ENCODE assay signal across 34 cellular contexts in genomic region chr3:86968224-86968932, GRCh38. TPM values are rescaled to one million over a fixed set of nuclear protein-coding genes. Genes with fewer than 3 reads are reported as not detected.
DNase-seq lines count a peak whose midpoint lies in the region; ATAC-seq, FAIRE-seq and TF ChIP-seq lines count a peak whose summit lies in the region.
"Had no signal": no experiment of that assay in that cellular context is flagged by ENCODE, and none has a peak within 500 bp of the region (broad histone marks: within the 10 kb centered on the region; RNA-seq: fewer than 3 reads in every experiment).

No MANE protein-coding gene starts in this region.

- peaks cover 87% of the 10 kb centered on the region for H3K4me1 Mint-ChIP-seq in osteocyte (ENCODE audit: unreplicated experiment)
- H3K4me1 Mint-ChIP-seq: activated T-helper 17 cell treated with anti-CD3 and anti-CD28 coated beads, Interleukin-2, amount 50 U/mL, for 72 hours; CD8-positive, alpha-beta memory T cell had no signal

- H3K27ac ChIP-seq in HepG2 (ENCODE audit: extremely low read length, insufficient read depth, low read length) (no peak overlapping the region), right lobe of liver (no peak overlapping the region), thyroid gland (no peak overlapping the region)
- H3K27ac ChIP-seq: A549, KMS-11, left ventricle myocardium inferior, neutrophil, prostate gland, SJCRH30, transverse colon, WERI-Rb-1 had no signal

- H3K4me3 ChIP-seq in HepG2 (replicated peaks in 1 of 3; ENCODE audit: insufficient read depth in 1 of 3, low read depth in 2 of 3, low read length in 3 of 3): no peak overlapping the region
- no peak overlapping the region for H3K4me3 ChIP-seq in right lobe of liver
- H3K4me3 ChIP-seq in epithelial cell of esophagus (ENCODE audit: low read length): no peak overlapping the region
- no peak overlapping the region for H3K4me3 ChIP-seq in thyroid gland (replicated peaks in 1 of 3)
- H3K4me3 ChIP-seq: A549, left ventricle myocardium inferior, prostate gland, SJCRH30, transverse colon had no signal

- WGBS in HepG2 (ENCODE audit: low lambda C conversion rate): 51% methylated on average over 7 of the region's 7 CpGs
- WGBS in right lobe of liver (ENCODE audit: insufficient coverage, low coverage, low lambda C conversion rate, missing lambda C conversion rate): 80% methylated on average over 7 of the region's 7 CpGs
- 95 to 97% methylated on average over 7 of the region's 7 CpGs for WGBS in thyroid gland, 2 donors

- POLR2A ChIA-PET in HepG2 (lab: Yijun Ruan, JAX): no interaction called here

- H3K27me3 Mint-ChIP-seq in osteocyte (ENCODE audit: unreplicated experiment): no peaks in the 10 kb centered on the region
- H3K27me3 Mint-ChIP-seq: CD8-positive, alpha-beta memory T cell had no signal

- CTCF ChIA-PET in HepG2 (lab: Yijun Ruan, JAX; ENCODE audit: low intra/inter-chr PET ratio, low total read pairs): interaction anchor here (1.9 to 2.0 kb wide), 2 partner anchors 114 to 199 kb away, joined by 10 to 11 read pairs; no protein-coding TSS in a partner anchor

- peaks cover 87% of the 10 kb centered on the region for H3K36me3 Mint-ChIP-seq in osteocyte (ENCODE audit: unreplicated experiment)
- H3K36me3 Mint-ChIP-seq: CD8-positive, alpha-beta memory T cell had no signal

- H3K36me3 ChIP-seq in HepG2 (replicated peaks in 1 of 2; ENCODE audit: control insufficient read depth in 1 of 2, insufficient read depth in 2 of 2, low read length in 2 of 2) (no peaks in the 10 kb centered on the region), right lobe of liver (no peaks in the 10 kb centered on the region), thyroid gland (no peaks in the 10 kb centered on the region)
- H3K36me3 ChIP-seq: neutrophil, prostate gland, transverse colon, WERI-Rb-1 had no signal

- H3K4me3 Mint-ChIP-seq in osteocyte (ENCODE audit: unreplicated experiment): peak overlapping the region; percentile 4
- H3K4me3 Mint-ChIP-seq: activated T-helper 17 cell treated with anti-CD3 and anti-CD28 coated beads, Interleukin-2, amount 50 U/mL, for 72 hours; CD8-positive, alpha-beta memory T cell had no signal

- H3K79me2 ChIP-seq in HepG2 (ENCODE audit: insufficient read depth, low read length): no peaks in the 10 kb centered on the region

- in situ Hi-C loops in HepG2 (cut with HindIII; ENCODE audit: extremely low pct_ligation_motif_present, low pct_unique_long_range_greater_than_20kb): loop anchor here (10.0 kb wide), 1 partner anchor 196 kb away; no protein-coding TSS in a partner anchor

- H3K9me3 ChIP-seq in HepG2 (ENCODE audit: low read length): no peaks in the 10 kb centered on the region
- H3K9me3 ChIP-seq in right lobe of liver: no peaks in the 10 kb centered on the region
- H3K9me3 ChIP-seq in thyroid gland: no peaks in the 10 kb centered on the region
- H3K9me3 ChIP-seq: A549, left ventricle myocardium inferior, neutrophil, prostate gland, SJCRH30, transverse colon had no signal

- no peak for ATAC-seq in HepG2
- ATAC-seq in right lobe of liver: no peak
- ATAC-seq: A549; activated T-helper 17 cell treated with anti-CD3 and anti-CD28 coated beads, Interleukin-2, amount 50 U/mL, for 72 hours had no signal

- DNase-seq in HepG2 (ENCODE audit: low spot score) (no peak), right lobe of liver (no peak), epithelial cell of esophagus (ENCODE audit: low read depth) (peak; percentile 49), osteocyte (ENCODE audit: extremely low spot score, unreplicated experiment) (no peak), A172 (ENCODE audit: low spot score) (no peak), NCI-H187 (lab: John Stamatoyannopoulos, UW) (no peak), thyroid gland (no peak), NCI-H524 (lab: John Stamatoyannopoulos, UW) (no peak)
- DNase-seq: activated CD4-positive, alpha-beta T cell treated with anti-CD3 and anti-CD28 coated beads for 48 hours; activated naive CD4-positive, alpha-beta T cell treated with anti-CD3 and anti-CD28 coated beads, Interleukin-2, amount 50 U/mL, for 16 hours; CD8-positive, alpha-beta memory T cell; effector CD8-positive, alpha-beta T cell; left ventricle myocardium inferior; MM.1S; NCI-H1436; NCI-H2081 treated with DMSO at 0.1 percent for 48 hours; NCI-H226; NCI-H69; SJCRH30; stimulated activated CD4-positive, alpha-beta T cell treated with anti-CD3 and anti-CD28 coated beads, Interleukin-4, amount 100 ng/mL, for 24 hours; T-helper 9 cell; transverse colon; WERI-Rb-1 had no signal

- no peak overlapping the region for H3K4me2 ChIP-seq in HepG2 (ENCODE audit: low read depth, low read length)
- H3K4me2 ChIP-seq: A549, KMS-11 had no signal

- intact Hi-C loops in HepG2 (cut with micrococcal nuclease; ENCODE audit: unreplicated experiment) (loop anchor here (5.0 kb wide), 1 partner anchor 196 kb away; no protein-coding TSS in a partner anchor), right lobe of liver (cut with DNase I) (no loop called here), thyroid gland (cut with DNase I) (no loop called here)

- no peaks in the 10 kb centered on the region for H3K27me3 ChIP-seq in HepG2 (ENCODE audit: control insufficient read depth in 1 of 2, insufficient read depth in 2 of 2, low read length in 2 of 2)
- no peaks in the 10 kb centered on the region for H3K27me3 ChIP-seq in right lobe of liver
- no peaks in the 10 kb centered on the region for H3K27me3 ChIP-seq in thyroid gland
- H3K27me3 ChIP-seq: SJCRH30, transverse colon had no signal

- H3K9ac ChIP-seq in HepG2 (ENCODE audit: insufficient read depth, low read depth, low read length): no peak overlapping the region
- H3K9ac ChIP-seq: KMS-11 had no signal

- TF ChIP-seq CTCF in HepG2 (CRISPR knock-in tag; IDR thresholded peaks at IDR 0.05) (no peak), right lobe of liver (IDR thresholded peaks at IDR 0.05) (no peak), epithelial cell of esophagus (IDR thresholded peaks at IDR 0.05; ENCODE audit: insufficient read depth, low read depth, low read length, missing control alignments) (no peak), osteocyte (IDR thresholded peaks at IDR 0.05) (no peak), thyroid gland (IDR thresholded peaks at IDR 0.05) (no peak)

- H3K27ac Mint-ChIP-seq in osteocyte (ENCODE audit: unreplicated experiment): peak overlapping the region; percentile 84
- H3K27ac Mint-ChIP-seq: activated T-helper 17 cell treated with anti-CD3 and anti-CD28 coated beads, Interleukin-2, amount 50 U/mL, for 72 hours; CD8-positive, alpha-beta memory T cell had no signal

- no peak for TF ChIP-seq EP300 in HepG2 (IDR thresholded peaks at IDR 0.05; ENCODE audit: low read depth in 2 of 2, low read length in 2 of 2)
- TF ChIP-seq EP300 in HepG2 (CRISPR knock-in tag; IDR thresholded peaks at IDR 0.05; ENCODE audit: borderline replicate concordance): no peak

- no peak for TF ChIP-seq RAD21 in HepG2 (CRISPR knock-in tag; IDR thresholded peaks at IDR 0.05)

- no peak for TF ChIP-seq POLR2A in HepG2 (IDR thresholded peaks at IDR 0.05; ENCODE audit: insufficient read depth in 1 of 2, low read depth in 2 of 2, low read length in 2 of 2)
- TF ChIP-seq POLR2A in right lobe of liver (IDR thresholded peaks at IDR 0.05): no peak
- no peak for TF ChIP-seq POLR2A in thyroid gland (IDR thresholded peaks at IDR 0.05)

- no TSS peak for BruUV-seq in HepG2 (replicated peaks; lab: Mats Ljungman, UMichigan)

- H3K9me3 Mint-ChIP-seq in osteocyte (ENCODE audit: unreplicated experiment): peaks cover 4% of the 10 kb centered on the region

- H4K20me1 ChIP-seq in HepG2 (ENCODE audit: insufficient read depth, low read length): no peaks in the 10 kb centered on the region

- FAIRE-seq in HepG2 (lab: Jason Lieb, UNC): no peak
- FAIRE-seq: A549, bronchial epithelial cell, colon, GM12891, H54, islet of Langerhans, RCC 7860 had no signal

- H2AFZ ChIP-seq in HepG2 (ENCODE audit: low read length): no peak overlapping the region

- no peaks in the 10 kb centered on the region for H3K4me1 ChIP-seq in HepG2 (ENCODE audit: insufficient read depth, low read length)
- no peaks in the 10 kb centered on the region for H3K4me1 ChIP-seq in right lobe of liver
- no peaks in the 10 kb centered on the region for H3K4me1 ChIP-seq in thyroid gland
- H3K4me1 ChIP-seq: left ventricle myocardium inferior, prostate gland, transverse colon had no signal

TF ChIP-seq in HepG2, 621 proteins besides CTCF, POLR2A, EP300 and RAD21:
- TF ChIP-seq ZNF879 (CRISPR knock-in tag; IDR thresholded peaks at IDR 0.05) (no peak), CREB1 (IDR thresholded peaks at IDR 0.05) (peak; percentile 59), CREB1 (CRISPR knock-in tag; IDR thresholded peaks at IDR 0.05) (no peak)
TF ChIP-seq in HepG2: peak in this region for 1.

RNA-seq across cellular contexts. Expression of gene VGLL3, which starts 22.6 kb away (rescaled TPM):
- total RNA-seq in HepG2 (2016; rRNA removed; fragmentation: Illumina TruSeq; extraction: Trizol) (0.01 and 0.07 TPM in 2 replicates), right lobe of liver (1 to 10 TPM in 2 of 6 experiments, under 1 TPM in 4; 0.21 to 3.8 (median 0.79) TPM), osteocyte (528 and 587 TPM in 2 replicates), thyroid gland (10 to 100 TPM in 3 of 4 donors, 1 to 10 TPM in 1; 3.0 to 18.7 (median 12.7) TPM)
- not detected in 2 replicates for total RNA-seq in HepG2 (2016; cell fraction: cytosol; rRNA removed; fragmentation: Illumina TruSeq; extraction: Trizol; ENCODE audit: low read depth)
- 0.01 and 0.02 TPM in 2 replicates for total RNA-seq in HepG2 (2016; cell fraction: insoluble cytoplasmic fraction; rRNA removed; fragmentation: Illumina TruSeq; extraction: Trizol)
- not detected in 2 replicates for total RNA-seq in HepG2 (2016; cell fraction: membrane; rRNA removed; fragmentation: Illumina TruSeq; extraction: Trizol)
- total RNA-seq in HepG2 (2016; cell fraction: nucleus; rRNA removed; fragmentation: Illumina TruSeq; extraction: Trizol): 0.03 TPM in 1 of 2 replicates, not detected in the other
- polyA plus RNA-seq in HepG2 (2011; rRNA removed): 0.03 and 0.04 TPM in 2 replicates
- polyA plus RNA-seq in HepG2 (2011; cell fraction: cytosol; rRNA removed): 0.04 and 0.15 TPM in 2 replicates
- 0.10 and 0.11 TPM in 2 replicates for polyA plus RNA-seq in HepG2 (2011; cell fraction: nucleus; rRNA removed)
- polyA plus RNA-seq in HepG2 (2012): not detected in 2 replicates
- polyA plus RNA-seq in HepG2 (2016; cell fraction: cytosol; fragmentation: Illumina TruSeq; extraction: Trizol; ENCODE audit: low read depth): not detected in 2 replicates
- polyA plus RNA-seq in HepG2 (2016; cell fraction: insoluble cytoplasmic fraction; fragmentation: Illumina TruSeq; extraction: Trizol; ENCODE audit: low read depth): 0.04 TPM in 1 of 2 replicates, not detected in the other
- polyA plus RNA-seq in HepG2 (2016; cell fraction: membrane; fragmentation: Illumina TruSeq; extraction: Trizol; ENCODE audit: low read depth): not detected in 2 replicates
- not detected in 2 replicates for polyA plus RNA-seq in HepG2 (2016; cell fraction: nucleus; fragmentation: Illumina TruSeq; extraction: Trizol; ENCODE audit: insufficient read depth, low read depth)
- polyA minus RNA-seq in HepG2 (2011; rRNA and poly(A)+ RNA removed; ENCODE audit: low replicate concordance): 1.1 and 259 TPM in 2 replicates
- 0.20 and 1.5 TPM in 2 replicates for polyA minus RNA-seq in HepG2 (2011; cell fraction: cytosol; rRNA and poly(A)+ RNA removed)
- polyA minus RNA-seq in HepG2 (2011; cell fraction: nucleus; rRNA and poly(A)+ RNA removed): 0.13 and 0.25 TPM in 2 replicates
- total RNA-seq in A172 (2014; rRNA removed; shearing (Covaris generic)): not detected in 2 replicates
- total RNA-seq: CD8-positive, alpha-beta memory T cell had no signal
- polyA plus RNA-seq: CD8-positive, alpha-beta memory T cell had no signal

Comparison
In these comparisons a context has a peak if more than half of its experiments do, and no peak if none do; other contexts are left out.
1. RNA of gene VGLL3, which starts 22.6 kb away (total RNA-seq): 528 to 587 TPM in osteocyte; 3.0 to 18.7 TPM in thyroid gland, 0.21 to 3.8 TPM in right lobe of liver, 0.01 to 0.07 TPM in HepG2 and not detected in A172; every median in the first group is over 10 times any median in the second.